9 cellular contexts compared by ENCODE assay signal in the genomic region with DNA sequence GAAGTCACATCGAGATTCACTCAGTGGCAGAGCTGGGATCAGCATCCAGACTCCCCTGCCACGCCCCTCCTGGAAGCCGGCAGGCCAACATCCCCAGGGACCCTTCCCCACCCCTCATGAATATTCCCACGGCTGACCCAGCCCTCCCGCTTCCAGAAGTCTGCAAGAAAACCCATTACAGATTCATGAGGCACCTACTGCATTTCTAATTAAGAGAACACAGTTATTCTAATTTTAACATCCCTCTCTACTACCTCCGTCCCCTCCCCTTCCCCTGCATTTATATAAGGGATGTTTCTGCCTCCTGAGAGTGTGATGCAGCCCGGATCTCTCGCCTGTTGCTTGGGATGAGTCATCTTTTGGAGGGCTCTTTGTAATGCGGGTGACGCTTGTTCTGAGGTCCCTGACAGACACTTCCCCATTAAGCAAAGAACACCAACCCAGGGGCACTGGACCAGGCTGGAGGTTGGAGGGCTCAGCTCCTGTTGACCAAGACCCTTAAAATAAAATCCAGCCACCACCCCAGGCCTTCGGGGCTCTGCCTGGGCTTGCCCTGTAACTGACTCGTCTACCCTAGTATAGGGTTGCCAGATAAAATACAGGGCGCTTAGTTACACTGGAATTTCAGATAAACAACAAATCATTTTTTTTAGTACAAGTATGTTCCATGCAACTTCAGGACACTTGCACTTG.
DNase-seq lines count a peak whose midpoint lies in the region; ATAC-seq, FAIRE-seq and TF ChIP-seq lines count a peak whose summit lies in the region.
"Had no signal": no experiment of that assay in that cellular context is flagged by ENCODE, and none has a peak within 500 bp of the region (broad histone marks: within the 10 kb centered on the region; RNA-seq: fewer than 3 reads in every experiment).

No MANE protein-coding gene starts in this region.

- peaks cover 29 to 41% of the 10 kb centered on the region in 2 experiments for H3K4me1 Mint-ChIP-seq in H9

- H2BK5ac ChIP-seq in H9 (ENCODE audit: insufficient read length, low read length), result no peak overlapping the region

- H3K4me1 ChIP-seq in H9 (ENCODE audit: insufficient read depth, low read length), result peaks cover 7% of the 10 kb centered on the region
- H3K4me1 ChIP-seq in PC-3 (ENCODE audit: insufficient read depth, low read length), result peaks cover 13% of the 10 kb centered on the region
- H3K4me1 ChIP-seq in thyroid gland, result no peaks in the 10 kb centered on the region

- no peak overlapping the region for H3K18ac ChIP-seq in H9 (ENCODE audit: insufficient read length, low read depth, low read length)

- no peak overlapping the region for H3K4ac ChIP-seq in H9 (ENCODE audit: low read depth, low read length)

- peak; percentile 91 for ATAC-seq in PC-3
- ATAC-seq in HG03039 (IDR thresholded peaks at IDR 0.05; ENCODE audit: unreplicated experiment), result no peak
- no peak for ATAC-seq in HG03097 (IDR thresholded peaks at IDR 0.05; ENCODE audit: low FRiP score, unreplicated experiment)

- no peak overlapping the region for H2BK120ac ChIP-seq in H9 (ENCODE audit: low read depth, low read length, poor library complexity, severe bottlenecking)

- no peak overlapping the region for H4K5ac ChIP-seq in H9 (ENCODE audit: insufficient read length, low read depth, low read length)

- CTCF ChIA-PET in PC-3 (lab: Charles Lee), result no interaction called here

- no peak overlapping the region for H2AFZ ChIP-seq in H9 (ENCODE audit: low read length)
- H2AFZ ChIP-seq in PC-3 (ENCODE audit: low read length), result no peak overlapping the region

- H3K4me2 ChIP-seq in H9 (ENCODE audit: insufficient read depth, insufficient read length, low read length) (no peak overlapping the region), PC-3 (ENCODE audit: low read length) (peak overlapping the region; percentile 36; the same call in 1 of the 2 replicates)

- H3K23ac ChIP-seq in H9 (ENCODE audit: insufficient read length, low read depth, low read length), result no peak overlapping the region

- H3K9me2 ChIP-seq in PC-3 (replicated peaks; ENCODE audit: low read length), result no peaks in the 10 kb centered on the region

- H3K23me2 ChIP-seq in H9 (ENCODE audit: insufficient read length, low read depth, low read length, poor library complexity, severe bottlenecking), result no peaks in the 10 kb centered on the region

- no peaks in the 10 kb centered on the region for H3K36me3 Mint-ChIP-seq in H9 (ENCODE audit: insufficient read depth in 1 of 3, low read depth in 3 of 3)

- no peak overlapping the region for H4K91ac ChIP-seq in H9 (ENCODE audit: insufficient read length, low read depth, low read length)

- no peaks in the 10 kb centered on the region for H3F3A ChIP-seq in PC-3 (ENCODE audit: low read length, unreplicated experiment)

- H2BK15ac ChIP-seq in H9 (ENCODE audit: low read depth, low read length), result no peak overlapping the region

- peak overlapping the region in 1 of 2 experiments; percentile 18; a peak in 3 of 5 replicates for H3K4me3 Mint-ChIP-seq in H9
- H3K4me3 Mint-ChIP-seq: central memory CD8-positive, alpha-beta T cell had no signal

- DNase-seq in COLO668 (lab: John Stamatoyannopoulos, UW; ENCODE audit: unreplicated experiment) (peak; percentile 40), H9 (peak; percentile 95), PC-3 (peak; percentile 82), fibroblast of villous mesenchyme (ENCODE audit: low read depth) (peak; percentile 27), urothelium cell line (ENCODE audit: low spot score) (peak; percentile 91), thyroid gland (no peak)

- no peak overlapping the region for H3K4me3 ChIP-seq in PC-3 (ENCODE audit: low read length)
- H3K4me3 ChIP-seq in fibroblast of villous mesenchyme (ENCODE audit: low read depth, low read length), result no peak overlapping the region
- H3K4me3 ChIP-seq in thyroid gland (replicated peaks in 1 of 3), result no peak overlapping the region

- H3K27me3 ChIP-seq in H9 (ENCODE audit: insufficient read depth, low read length) (no peaks in the 10 kb centered on the region), PC-3 (ENCODE audit: low read length) (no peaks in the 10 kb centered on the region), thyroid gland (no peaks in the 10 kb centered on the region)

- no peak overlapping the region for H3K27ac ChIP-seq in H9 (ENCODE audit: insufficient read length, low read depth, low read length)
- H3K27ac ChIP-seq in PC-3 (ENCODE audit: low read length), result no peak overlapping the region
- no peak overlapping the region for H3K27ac ChIP-seq in thyroid gland

- H3K79me2 ChIP-seq in H9 (ENCODE audit: insufficient read depth, low read length) (no peaks in the 10 kb centered on the region), PC-3 (ENCODE audit: low read length) (no peaks in the 10 kb centered on the region)

- H3K79me1 ChIP-seq in H9 (ENCODE audit: insufficient read depth, low read depth, low read length, poor library complexity, severe bottlenecking), result no peaks in the 10 kb centered on the region

- peaks cover 6% of the 10 kb centered on the region for H3K27me3 Mint-ChIP-seq in H9 (ENCODE audit: low read depth)

- WGBS in H9 (ENCODE audit: extremely low coverage, insufficient read length, low lambda C conversion rate), result no CpG with 5 or more reads among the region's 13 CpGs
- WGBS in thyroid gland, 2 donors, result 43 to 53% methylated on average over 13 of the region's 13 CpGs

- no peak overlapping the region for H3K56ac ChIP-seq in H9 (ENCODE audit: insufficient read length, low read depth, low read length)

- H3K14ac ChIP-seq in H9 (ENCODE audit: insufficient read depth, low read length), result no peak overlapping the region

- H4K20me1 ChIP-seq in H9 (ENCODE audit: control insufficient read depth, insufficient read depth, insufficient read length) (no peaks in the 10 kb centered on the region), PC-3 (ENCODE audit: low read length) (no peaks in the 10 kb centered on the region)

- FAIRE-seq in urothelium cell line (lab: Jason Lieb, UNC), result no peak

- H3K9me3 Mint-ChIP-seq in H9, result no peaks in the 10 kb centered on the region; a peak in 1 of 5 replicates
- H3K9me3 Mint-ChIP-seq: central memory CD8-positive, alpha-beta T cell had no signal

- H2BK12ac ChIP-seq in H9 (ENCODE audit: insufficient read length, low read depth, low read length), result no peak overlapping the region

- no peaks in the 10 kb centered on the region for H3K9me3 ChIP-seq in H9 (ENCODE audit: control insufficient read depth, low read depth, low read length)
- H3K9me3 ChIP-seq in PC-3 (ENCODE audit: low read length), result no peaks in the 10 kb centered on the region
- no peaks in the 10 kb centered on the region for H3K9me3 ChIP-seq in thyroid gland

- H3K9ac ChIP-seq in H9 (ENCODE audit: extremely low read depth, insufficient read length, low read length) (no peak overlapping the region), PC-3 (ENCODE audit: low read length) (no peak overlapping the region)

- H4K8ac ChIP-seq in H9 (replicated peaks; ENCODE audit: insufficient read length, low read depth, low read length), result no peak overlapping the region

- POLR2A ChIA-PET in PC-3 (lab: Charles Lee; ENCODE audit: unreplicated experiment), result no interaction called here

- no peak overlapping the region for H2AK5ac ChIP-seq in H9 (ENCODE audit: insufficient read length, low read length)

- H3K36me3 ChIP-seq in PC-3 (ENCODE audit: low read depth, low read length), result no peaks in the 10 kb centered on the region
- no peaks in the 10 kb centered on the region for H3K36me3 ChIP-seq in thyroid gland

- no TSS peak for BruUV-seq in PC-3 (replicated peaks; lab: Mats Ljungman, UMichigan)

- H3K27ac Mint-ChIP-seq in H9, result peak overlapping the region; percentile 54 to 96 (median 81); a peak in 5 of 7 replicates

- no peak for TF ChIP-seq CTCF in H9 (conservative IDR thresholded peaks at IDR 0.05)
- no peak for TF ChIP-seq CTCF in PC-3 (conservative IDR thresholded peaks at IDR 0.05; ENCODE audit: low read depth, low read length)
- TF ChIP-seq CTCF in fibroblast of villous mesenchyme (IDR thresholded peaks at IDR 0.05; ENCODE audit: insufficient read depth, low read depth, low read length), result no peak
- TF ChIP-seq CTCF in thyroid gland (IDR thresholded peaks at IDR 0.05), result no peak

- H2BK20ac ChIP-seq in H9 (ENCODE audit: low read depth, low read length, poor library complexity, severe bottlenecking), result no peak overlapping the region

- no peak for TF ChIP-seq POLR2A in thyroid gland (IDR thresholded peaks at IDR 0.05)

- intact Hi-C loops in PC-3 (cut with micrococcal nuclease) (no loop called here), thyroid gland (cut with DNase I) (no loop called here)

- H3T11ph ChIP-seq in H9 (ENCODE audit: low read length), result no peak overlapping the region

Comparison
In these comparisons a context has a peak if more than half of its experiments do, and no peak if none do; other contexts are left out.
1. DNase-seq: peak in COLO668 (single experiment), H9 (single experiment), PC-3 (single experiment), fibroblast of villous mesenchyme (single experiment) and urothelium cell line (single experiment); none in thyroid gland (0 of 2).